15 cellular contexts compared by ENCODE assay signal in genomic region chr2:109527846-109528705, GRCh38.
"Had no signal": no experiment of that assay in that cellular context is flagged by ENCODE, and none has a peak within 500 bp of the region (broad histone marks: within the 10 kb centered on the region; RNA-seq: fewer than 3 reads in every experiment).

No MANE protein-coding gene starts in this region.

- H3K4me1 ChIP-seq: testis had no signal

- H3K4me3 Mint-ChIP-seq: activated CD4-positive, alpha-beta memory T cell treated with anti-CD3 and anti-CD28 coated beads for 36 hours; brain; dendritic cell treated with granulocyte-macrophage colony-stimulating factor and Interleukin-4, amounts not matched to agents 40 ng/mL and 50 ng/mL, for 4 days; naive thymus-derived CD4-positive, alpha-beta T cell; stimulated activated naive CD8-positive, alpha-beta T cell treated with anti-CD3 and anti-CD28 coated beads, Interleukin-15, Interleukin-2, amounts not matched to agents 100 ng/mL and 50 ng/mL, for 24 hours had no signal

- H3K4me1 Mint-ChIP-seq: naive thymus-derived CD4-positive, alpha-beta T cell had no signal

- H2AFZ ChIP-seq: hepatocyte had no signal

- H3K27me3 ChIP-seq: hepatocyte, testis had no signal

- H3K9me3 ChIP-seq: lower lobe of right lung, testis had no signal

- ATAC-seq: activated naive CD4-positive, alpha-beta T cell treated with anti-CD3 and anti-CD28 coated beads, Interleukin-2, amount 50 U/mL, for 72 hours; naive thymus-derived CD4-positive, alpha-beta T cell had no signal

- H3K4me2 ChIP-seq: hepatocyte had no signal

- H3K36me3 ChIP-seq: lower lobe of right lung had no signal

- H3K79me2 ChIP-seq: hepatocyte had no signal

- H3K9me3 Mint-ChIP-seq: activated CD4-positive, alpha-beta memory T cell treated with anti-CD3 and anti-CD28 coated beads for 36 hours; activated naive CD4-positive, alpha-beta T cell treated with anti-CD3 and anti-CD28 coated beads, Interleukin-2, amount 50 U/mL, for 72 hours; activated T-helper 2 cell treated with anti-CD3 and anti-CD28 coated beads, Interferon-gamma antibody, Interleukin-2, Interleukin-4, amounts not matched to agents 10 μg/mL and 5 μg/mL and 100 μg/mL, durations not matched to agents 14 hours and 24 hours and 36 hours; brain; dendritic cell treated with granulocyte-macrophage colony-stimulating factor and Interleukin-4, amounts not matched to agents 40 ng/mL and 50 ng/mL, for 4 days; naive thymus-derived CD4-positive, alpha-beta T cell; stimulated activated naive CD8-positive, alpha-beta T cell treated with anti-CD3 and anti-CD28 coated beads, Interleukin-15, Interleukin-2, amounts not matched to agents 100 ng/mL and 50 ng/mL, for 24 hours had no signal

- H3K36me3 Mint-ChIP-seq: activated CD4-positive, alpha-beta memory T cell treated with anti-CD3 and anti-CD28 coated beads for 36 hours; activated naive CD4-positive, alpha-beta T cell treated with anti-CD3 and anti-CD28 coated beads, Interleukin-2, amount 50 U/mL, for 72 hours; brain; naive thymus-derived CD4-positive, alpha-beta T cell had no signal

- H3K4me3 ChIP-seq: hepatocyte, lower lobe of right lung, testis had no signal

- DNase-seq: activated CD4-positive, alpha-beta memory T cell treated with anti-CD3 and anti-CD28 coated beads for 36 hours; amniotic stem cell; erythroblast; kidney glomerular epithelial cell; lower lobe of right lung; naive thymus-derived CD4-positive, alpha-beta T cell; occipital lobe; stimulated activated CD4-positive, alpha-beta T cell treated with anti-CD3 and anti-CD28 coated beads, Interleukin-4, amount 100 ng/mL, for 1 hour had no signal

- H3K27ac ChIP-seq: hepatocyte, lower lobe of right lung, testis had no signal

- H3K27ac Mint-ChIP-seq: activated CD4-positive, alpha-beta memory T cell treated with anti-CD3 and anti-CD28 coated beads for 36 hours; activated naive CD4-positive, alpha-beta T cell treated with anti-CD3 and anti-CD28 coated beads, Interleukin-2, amount 50 U/mL, for 72 hours; activated T-helper 2 cell treated with anti-CD3 and anti-CD28 coated beads, Interferon-gamma antibody, Interleukin-2, Interleukin-4, amounts not matched to agents 10 μg/mL and 5 μg/mL and 100 μg/mL, durations not matched to agents 14 hours and 24 hours and 36 hours; dendritic cell treated with granulocyte-macrophage colony-stimulating factor and Interleukin-4, amounts not matched to agents 40 ng/mL and 50 ng/mL, for 4 days; naive thymus-derived CD4-positive, alpha-beta T cell; stimulated activated naive CD8-positive, alpha-beta T cell treated with anti-CD3 and anti-CD28 coated beads, Interleukin-15, Interleukin-2, amounts not matched to agents 100 ng/mL and 50 ng/mL, for 24 hours had no signal
